ENCODE assay signal across 21 cellular contexts in the genomic region with DNA sequence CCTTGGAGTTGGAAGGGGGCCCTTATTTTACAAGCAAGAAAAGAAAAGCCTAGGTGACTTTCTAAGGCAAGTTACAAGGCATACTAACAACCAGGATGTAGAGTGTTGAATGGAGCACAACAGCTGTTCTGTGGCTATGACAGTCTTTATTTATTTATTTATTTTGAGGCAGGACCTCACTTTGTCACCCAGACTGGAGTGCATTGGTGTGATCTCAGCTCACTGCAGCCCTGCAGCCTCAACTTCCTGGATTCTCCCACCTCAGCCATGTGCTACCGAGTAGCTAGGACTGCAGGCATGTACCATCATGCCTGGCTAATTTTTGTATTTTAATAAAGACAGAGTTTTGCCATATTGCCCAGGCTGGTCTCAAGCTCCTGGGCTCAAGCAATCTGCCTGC.
"Had no signal": no experiment of that assay in that cellular context is flagged by ENCODE, and none has a peak within 500 bp of the region (broad histone marks: within the 10 kb centered on the region; RNA-seq: fewer than 3 reads in every experiment).

No MANE protein-coding gene starts in this region.

- H3K27me3 ChIP-seq: sigmoid colon, vagina had no signal

- H3K4me1 ChIP-seq: lower lobe of right lung, sigmoid colon had no signal

- H3K4me3 ChIP-seq: coronary artery, lower lobe of right lung, sigmoid colon, thoracic aorta, vagina had no signal

- H3K27ac ChIP-seq: coronary artery, lower lobe of right lung, sigmoid colon, thoracic aorta, vagina had no signal

- H3K36me3 ChIP-seq: lower lobe of right lung, sigmoid colon, thoracic aorta, vagina had no signal

- ATAC-seq: left lobe of liver; lower lobe of right lung; naive thymus-derived CD4-positive, alpha-beta T cell had no signal

- H3K9me3 ChIP-seq: lower lobe of right lung, sigmoid colon, thoracic aorta, vagina had no signal

- DNase-seq: activated CD4-positive, alpha-beta T cell treated with anti-CD3 and anti-CD28 coated beads for 4 hours; activated CD4-positive, alpha-beta T cell treated with anti-CD3 and anti-CD28 coated beads, Interleukin-2, amount 50 U/mL, for 48 hours; activated CD4-positive, CD25-positive, alpha-beta regulatory T cell; activated CD8-positive, alpha-beta memory T cell treated with anti-CD3 and anti-CD28 coated beads, Interleukin-2, amount 50 U/mL, for 48 hours; activated naive CD4-positive, alpha-beta T cell treated with anti-CD3 and anti-CD28 coated beads for 36 hours; activated naive CD8-positive, alpha-beta T cell treated with anti-CD3 and anti-CD28 coated beads, Interleukin-2, amount 10 ng/mL, durations not matched to agents 7 days and 5 days; activated T-cell treated with anti-CD3 and anti-CD28 coated beads, Interleukin-2, amount 50 U/mL, for 48 hours; amniotic stem cell; cerebellar nuclear complex; foreskin fibroblast; kidney; lower lobe of right lung; naive thymus-derived CD4-positive, alpha-beta T cell; retina; sigmoid colon; stimulated activated CD4-positive, alpha-beta T cell treated with anti-CD3 and anti-CD28 coated beads, Interleukin-4, amount 100 ng/mL, for 1 hour; stimulated activated naive CD4-positive, alpha-beta T cell had no signal
